24 cellular contexts compared by ENCODE assay signal in genomic region chr21:20802201-20802600, GRCh38.
DNase-seq lines count a peak whose midpoint lies in the region; ATAC-seq and FAIRE-seq lines count a peak whose summit lies in the region.
"Had no signal": no experiment of that assay in that cellular context is flagged by ENCODE, and none has a peak within 500 bp of the region (broad histone marks: within the 10 kb centered on the region; RNA-seq: fewer than 3 reads in every experiment).

No MANE protein-coding gene starts in this region.

- no peak overlapping the region for H3K4me3 ChIP-seq in BLaER1
- H3K4me3 ChIP-seq: A549, SJCRH30 had no signal

- no peaks in the 10 kb centered on the region for H3K36me3 ChIP-seq in BLaER1
- H3K36me3 ChIP-seq: SJCRH30 had no signal

- H3K4me1 ChIP-seq in BLaER1, result peaks cover 9% of the 10 kb centered on the region
- H3K4me1 ChIP-seq: A549, SJCRH30 had no signal

- FAIRE-seq in HTR-8/SVneo (lab: Jason Lieb, UNC), result no peak
- FAIRE-seq: A549, GM19239, H54 had no signal

- H4K20me1 ChIP-seq in BLaER1, result no peaks in the 10 kb centered on the region

- DNase-seq in caudate nucleus (lab: John Stamatoyannopoulos, UW) (peak in 2 of 61 donors; percentile 19 to 35), left kidney (ENCODE audit: low read depth, low spot score) (peak; percentile 2), SKM-1 (lab: John Stamatoyannopoulos, UW; ENCODE audit: unreplicated experiment) (no peak), HTR-8/SVneo (ENCODE audit: insufficient read length, low spot score) (no peak)
- DNase-seq: CD4-positive, alpha-beta T cell; COR-L47; DMS79; KBM-7; MM.1S; NCI-H1048; NCI-H1417 treated with DMSO at 0.1 percent for 48 hours; NCI-H187 treated with DMSO at 0.1 percent for 48 hours; NCI-H2107; NCI-H524; NCI-H774; SJCRH30 had no signal

- H3K9me3 ChIP-seq in BLaER1, result no peaks in the 10 kb centered on the region
- H3K9me3 ChIP-seq: A549, SJCRH30 had no signal

- no peak overlapping the region for H3K9ac ChIP-seq in BLaER1

- no peaks in the 10 kb centered on the region for H3K27me3 ChIP-seq in BLaER1
- H3K27me3 ChIP-seq: SJCRH30 had no signal

- ATAC-seq in HG02588 (IDR thresholded peaks at IDR 0.05; ENCODE audit: unreplicated experiment), result no peak
- ATAC-seq: A549, Panc1 had no signal

- H3K4me2 ChIP-seq in BLaER1, result peak overlapping the region; percentile 38
- H3K4me2 ChIP-seq: A549 had no signal

- H3K27ac ChIP-seq in BLaER1 (no peak overlapping the region), caudate nucleus (ENCODE audit: low read depth, low read length) (peak overlapping the region; percentile 89), temporal lobe (ENCODE audit: low read depth, low read length) (peak overlapping the region; percentile 85)
- H3K27ac ChIP-seq: A549, HL-60, SJCRH30 had no signal
